Comparison of ENCODE assay signal across 21 cellular contexts in the genomic region with DNA sequence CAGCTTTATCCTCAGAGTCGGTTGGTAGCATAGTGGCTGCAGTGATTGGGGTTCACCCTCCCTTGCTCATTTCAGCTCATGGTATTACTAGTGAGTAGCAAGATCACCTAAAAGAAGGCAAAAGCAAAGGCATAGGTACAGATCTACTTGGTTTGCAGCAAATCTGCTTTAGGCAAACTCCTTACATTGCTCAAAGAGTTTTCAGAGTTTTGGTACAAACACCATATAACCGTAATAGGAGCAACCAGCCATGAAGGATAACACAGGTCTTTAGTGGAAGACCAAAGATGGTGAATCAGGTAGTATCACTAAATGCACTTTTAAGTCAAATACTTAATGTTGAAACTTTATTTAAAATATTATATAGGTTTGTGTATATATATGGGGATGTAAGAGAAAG.
A peak's percentile ranks its signal among the peaks of the same experiment; 100 is the strongest.
DNase-seq lines count a peak whose midpoint lies in the region; ATAC-seq and TF ChIP-seq lines count a peak whose summit lies in the region.
"Had no signal": no experiment of that assay in that cellular context is flagged by ENCODE, and none has a peak within 500 bp of the region (broad histone marks: within the 10 kb centered on the region; RNA-seq: fewer than 3 reads in every experiment).

No MANE protein-coding gene starts in this region.

- H4K8ac ChIP-seq in H9 (replicated peaks; ENCODE audit: insufficient read length, low read depth, low read length) = no peak overlapping the region

- POLR2A ChIA-PET in PC-3 (lab: Charles Lee; ENCODE audit: unreplicated experiment) = no interaction called here

- no peak overlapping the region for H2AFZ ChIP-seq in H9 (ENCODE audit: low read length)
- H2AFZ ChIP-seq in PC-3 (ENCODE audit: low read length) = no peak overlapping the region

- H3K9me2 ChIP-seq in PC-3 (replicated peaks; ENCODE audit: low read length) = no peaks in the 10 kb centered on the region

- no peaks in the 10 kb centered on the region for H3F3A ChIP-seq in PC-3 (ENCODE audit: low read length, unreplicated experiment)

- H3K9me3 ChIP-seq in H9 (ENCODE audit: control insufficient read depth, low read depth, low read length) = no peaks in the 10 kb centered on the region
- H3K9me3 ChIP-seq in PC-3 (ENCODE audit: low read length) = no peaks in the 10 kb centered on the region
- H3K9me3 ChIP-seq: MG63, SJSA1 had no signal

- H3K9me3 Mint-ChIP-seq in H9 (no peaks in the 10 kb centered on the region), type B pancreatic cell (no peaks in the 10 kb centered on the region), Calu3 (ENCODE audit: low read depth, unreplicated experiment) (no peaks in the 10 kb centered on the region)
- no peaks in the 10 kb centered on the region for H3K9me3 Mint-ChIP-seq in effector memory CD8-positive, alpha-beta T cell

- H3K36me3 Mint-ChIP-seq in H9 (ENCODE audit: insufficient read depth in 1 of 3, low read depth in 3 of 3) (no peaks in the 10 kb centered on the region; a peak in 1 of 7 replicates), type B pancreatic cell (peaks cover 8% of the 10 kb centered on the region), Calu3 (ENCODE audit: insufficient read depth, unreplicated experiment) (peaks cover 5% of the 10 kb centered on the region)
- H3K36me3 Mint-ChIP-seq in effector memory CD8-positive, alpha-beta T cell (ENCODE audit: insufficient read depth) = peaks cover 6% of the 10 kb centered on the region
- H3K36me3 Mint-ChIP-seq: CD14-positive monocyte had no signal

- peaks cover 20% of the 10 kb centered on the region for H3K4me1 ChIP-seq in H9 (ENCODE audit: insufficient read depth, low read length)
- H3K4me1 ChIP-seq in PC-3 (ENCODE audit: insufficient read depth, low read length) = peaks cover 75% of the 10 kb centered on the region

- H3K14ac ChIP-seq in H9 (ENCODE audit: insufficient read depth, low read length) = no peak overlapping the region

- H2BK15ac ChIP-seq in H9 (ENCODE audit: low read depth, low read length) = no peak overlapping the region

- H3K27me3 ChIP-seq in H9 (ENCODE audit: insufficient read depth, low read length) = no peaks in the 10 kb centered on the region
- no peaks in the 10 kb centered on the region for H3K27me3 ChIP-seq in PC-3 (ENCODE audit: low read length)
- H3K27me3 ChIP-seq in H7 (ENCODE audit: control insufficient read depth, insufficient read depth, low read length) = no peaks in the 10 kb centered on the region
- H3K27me3 ChIP-seq: MG63, SJSA1 had no signal

- no peak overlapping the region for H3K23ac ChIP-seq in H9 (ENCODE audit: insufficient read length, low read depth, low read length)

- DNase-seq in H9 (no peak), PC-3 (no peak), epithelial cell of prostate (ENCODE audit: low read depth, low spot score) (no peak), type B pancreatic cell (ENCODE audit: extremely low spot score, unreplicated experiment) (no peak), Calu3 (no peak), H7 (no peak)
- DNase-seq in effector memory CD8-positive, alpha-beta T cell = no peak
- DNase-seq: AML-193, COR-L47, DMS153, GDM1, GOT3, NCI-H1048, NCI-H1436, NCI-H1930, NCI-H524, NCI-H82 had no signal

- H4K20me1 ChIP-seq in H9 (ENCODE audit: control insufficient read depth, insufficient read depth, insufficient read length) (no peaks in the 10 kb centered on the region), PC-3 (ENCODE audit: low read length) (no peaks in the 10 kb centered on the region)

- no peak overlapping the region for H3K18ac ChIP-seq in H9 (ENCODE audit: insufficient read length, low read depth, low read length)

- H3K27ac ChIP-seq in H9 (ENCODE audit: insufficient read length, low read depth, low read length) (no peak overlapping the region), PC-3 (ENCODE audit: low read length) (peak overlapping the region; percentile 69; the same call in 1 of the 2 replicates), epithelial cell of prostate (peak overlapping the region; percentile 80)
- H3K27ac ChIP-seq: HL-60 had no signal

- no peak overlapping the region for H3T11ph ChIP-seq in H9 (ENCODE audit: low read length)

- H2BK20ac ChIP-seq in H9 (ENCODE audit: low read depth, low read length, poor library complexity, severe bottlenecking) = no peak overlapping the region

- no peak overlapping the region for H3K4me3 Mint-ChIP-seq in H9
- H3K4me3 Mint-ChIP-seq in type B pancreatic cell = no peak overlapping the region
- H3K4me3 Mint-ChIP-seq in Calu3 (ENCODE audit: low read depth, unreplicated experiment) = no peak overlapping the region
- no peak overlapping the region for H3K4me3 Mint-ChIP-seq in effector memory CD8-positive, alpha-beta T cell
- H3K4me3 Mint-ChIP-seq: CD14-positive monocyte had no signal

- no peak overlapping the region for H3K56ac ChIP-seq in H9 (ENCODE audit: insufficient read length, low read depth, low read length)

- ATAC-seq in PC-3 = no peak
- no peak for ATAC-seq in effector memory CD8-positive, alpha-beta T cell (replicated peaks)

- no peak overlapping the region for H3K9ac ChIP-seq in H9 (ENCODE audit: extremely low read depth, insufficient read length, low read length)
- H3K9ac ChIP-seq in PC-3 (ENCODE audit: low read length) = no peak overlapping the region

- WGBS in H9 (ENCODE audit: extremely low coverage, insufficient read length, low lambda C conversion rate) = no CpG with 5 or more reads among the region's 2 CpGs

- no peak overlapping the region for H3K4ac ChIP-seq in H9 (ENCODE audit: low read depth, low read length)

- intact Hi-C loops in PC-3 (cut with micrococcal nuclease) = loop anchor here (5.0 kb wide), 2 partner anchors 42 to 83 kb away; no protein-coding TSS in a partner anchor
- intact Hi-C loops in Calu3 (cut with micrococcal nuclease; ENCODE audit: unreplicated experiment) = no loop called here

- H3K4me3 ChIP-seq in PC-3 (ENCODE audit: low read length) = peak overlapping the region; percentile 33; the same call in 1 of the 2 replicates
- H3K4me3 ChIP-seq in H7 (ENCODE audit: insufficient read depth, low read depth, low read length) = no peak overlapping the region
- H3K4me3 ChIP-seq: MG63, SJSA1 had no signal

- no peaks in the 10 kb centered on the region for H3K23me2 ChIP-seq in H9 (ENCODE audit: insufficient read length, low read depth, low read length, poor library complexity, severe bottlenecking)

- H2BK120ac ChIP-seq in H9 (ENCODE audit: low read depth, low read length, poor library complexity, severe bottlenecking) = no peak overlapping the region

- H3K4me1 Mint-ChIP-seq in H9 (peaks cover 58 to 60% of the 10 kb centered on the region in 2 experiments), type B pancreatic cell (ENCODE audit: unreplicated experiment) (peaks cover 53% of the 10 kb centered on the region), Calu3 (ENCODE audit: low read depth, unreplicated experiment) (peaks cover 14% of the 10 kb centered on the region)
- peaks cover 37 to 59% of the 10 kb centered on the region in 2 donors for H3K4me1 Mint-ChIP-seq in effector memory CD8-positive, alpha-beta T cell (ENCODE audit: low read depth in 2 of 2)

- H3K79me1 ChIP-seq in H9 (ENCODE audit: insufficient read depth, low read depth, low read length, poor library complexity, severe bottlenecking) = no peaks in the 10 kb centered on the region

- H4K91ac ChIP-seq in H9 (ENCODE audit: insufficient read length, low read depth, low read length) = no peak overlapping the region

- H3K4me2 ChIP-seq in H9 (ENCODE audit: insufficient read depth, insufficient read length, low read length) (no peak overlapping the region), PC-3 (ENCODE audit: low read length) (peak overlapping the region; percentile 75)

- no peaks in the 10 kb centered on the region for H3K36me3 ChIP-seq in PC-3 (ENCODE audit: low read depth, low read length)
- no peaks in the 10 kb centered on the region for H3K36me3 ChIP-seq in H7 (replicated peaks; ENCODE audit: control insufficient read depth, insufficient read depth, low read length)
- H3K36me3 ChIP-seq: MG63, SJSA1 had no signal

- no peak overlapping the region for H4K5ac ChIP-seq in H9 (ENCODE audit: insufficient read length, low read depth, low read length)

- no peak overlapping the region for H2BK5ac ChIP-seq in H9 (ENCODE audit: insufficient read length, low read length)

- H3K27ac Mint-ChIP-seq in H9 = peak overlapping the region in 2 of 3 experiments; percentile 37 to 39; a peak in 1 of 7 replicates
- H3K27ac Mint-ChIP-seq in type B pancreatic cell = no peak overlapping the region
- H3K27ac Mint-ChIP-seq in Calu3 (ENCODE audit: unreplicated experiment) = no peak overlapping the region
- H3K27ac Mint-ChIP-seq in effector memory CD8-positive, alpha-beta T cell = no peak overlapping the region

- TF ChIP-seq CTCF in H9 (conservative IDR thresholded peaks at IDR 0.05) = no peak
- no peak for TF ChIP-seq CTCF in PC-3 (conservative IDR thresholded peaks at IDR 0.05; ENCODE audit: low read depth, low read length)
- TF ChIP-seq CTCF in type B pancreatic cell (conservative IDR thresholded peaks at IDR 0.05) = no peak
- no peak for TF ChIP-seq CTCF in Calu3 (IDR thresholded peaks at IDR 0.05; ENCODE audit: unreplicated experiment)

- H3K27me3 Mint-ChIP-seq in H9 (ENCODE audit: low read depth) (no peaks in the 10 kb centered on the region), type B pancreatic cell (no peaks in the 10 kb centered on the region), Calu3 (ENCODE audit: unreplicated experiment) (no peaks in the 10 kb centered on the region)
- no peaks in the 10 kb centered on the region for H3K27me3 Mint-ChIP-seq in effector memory CD8-positive, alpha-beta T cell

- BruUV-seq in PC-3 (replicated peaks; lab: Mats Ljungman, UMichigan) = TSS peak; percentile 29
- no TSS peak for BruUV-seq in Calu3 (replicated peaks; lab: Mats Ljungman, UMichigan)

- H2AK5ac ChIP-seq in H9 (ENCODE audit: insufficient read length, low read length) = no peak overlapping the region

- no peak overlapping the region for H2BK12ac ChIP-seq in H9 (ENCODE audit: insufficient read length, low read depth, low read length)

- CTCF ChIA-PET in PC-3 (lab: Charles Lee) = no interaction called here
- CTCF ChIA-PET in Calu3 (lab: Charles Lee) = no interaction called here

- H3K79me2 ChIP-seq in H9 (ENCODE audit: insufficient read depth, low read length) (peaks cover 19% of the 10 kb centered on the region; the same call in 1 of the 2 replicates), PC-3 (ENCODE audit: low read length) (peaks cover 74% of the 10 kb centered on the region)

Comparison
In these comparisons a context has a peak if more than half of its experiments do, and no peak if none do; other contexts are left out.
1. H3K27ac Mint-ChIP-seq: peak in H9 (2 of 3); none in type B pancreatic cell (single experiment), Calu3 (single experiment) and effector memory CD8-positive, alpha-beta T cell (0 of 2).